ENCODE assay signal across 8 cellular contexts in genomic region chr19:42253245-42254082, GRCh38.
A peak's percentile ranks its signal among the peaks of the same experiment; 100 is the strongest.
DNase-seq lines count a peak whose midpoint lies in the region; ATAC-seq and TF ChIP-seq lines count a peak whose summit lies in the region.

No MANE protein-coding gene starts in this region.

- H3K79me2 ChIP-seq in ACC112 (ENCODE audit: control insufficient read depth, insufficient read depth, low read length, unreplicated experiment), result peaks cover 49% of the 10 kb centered on the region

- peaks cover 16% of the 10 kb centered on the region for H3K4me1 ChIP-seq in ACC112 (ENCODE audit: control insufficient read depth, insufficient read depth, low read length, unreplicated experiment)

- H3K27me3 ChIP-seq in ACC112 (ENCODE audit: insufficient read depth, low read length) (no peaks in the 10 kb centered on the region), WERI-Rb-1 (ENCODE audit: insufficient read depth, low read depth, severe bottlenecking) (no peaks in the 10 kb centered on the region)

- no peaks in the 10 kb centered on the region for H3K9me3 ChIP-seq in WERI-Rb-1 (ENCODE audit: severe bottlenecking)

- H2AFZ ChIP-seq in ACC112 (ENCODE audit: low read length, unreplicated experiment), result no peak overlapping the region

- peak; percentile 17 for ATAC-seq in GM18907 (IDR thresholded peaks at IDR 0.05; ENCODE audit: unreplicated experiment)
- ATAC-seq in HG03520 (IDR thresholded peaks at IDR 0.05; ENCODE audit: unreplicated experiment), result no peak

- no peaks in the 10 kb centered on the region for H3K36me3 ChIP-seq in ACC112 (ENCODE audit: insufficient read depth, low read length)
- peaks cover 19% of the 10 kb centered on the region for H3K36me3 ChIP-seq in WERI-Rb-1

- H3K27ac ChIP-seq in ACC112 (ENCODE audit: low read depth, low read length) (peak overlapping the region; percentile 83), WERI-Rb-1 (peak overlapping the region; percentile 85), caudate nucleus (ENCODE audit: low read depth, low read length) (peak overlapping the region; percentile 99)

- TF ChIP-seq CTCF in WERI-Rb-1 (IDR thresholded peaks at IDR 0.05; ENCODE audit: low read depth, low read length), result no peak

- H3K4me3 ChIP-seq in ACC112 (ENCODE audit: low read depth, low read length) (peak overlapping the region; percentile 96), WERI-Rb-1 (ENCODE audit: low read depth, low read length) (peak overlapping the region; percentile 96)

- DNase-seq in LoVo (ENCODE audit: low spot score), result peak; percentile 3
- peak; percentile 79 for DNase-seq in WERI-Rb-1
- DNase-seq in caudate nucleus (lab: John Stamatoyannopoulos, UW), result peak in 44 of 61 donors; percentile 19 to 77 (median 50)
- peak; percentile 57 for DNase-seq in kidney tubule cell (ENCODE audit: low spot score)
- DNase-seq in stimulated activated CD4-positive, alpha-beta T cell treated with anti-CD3 and anti-CD28 coated beads, Interleukin-1b, Interleukin-23, amount 100 ng/mL, for 4 hours (ENCODE audit: low read depth in 2 of 2), result peak; percentile 48 to 63

Comparison
In these comparisons a context has a peak if more than half of its experiments do, and no peak if none do; other contexts are left out.
1. DNase-seq: peak in every context shown above with its lines; median percentile 79 in WERI-Rb-1; 57 in kidney tubule cell; 56 in stimulated activated CD4-positive, alpha-beta T cell treated with anti-CD3 and anti-CD28 coated beads, Interleukin-1b, Interleukin-23, amount 100 ng/mL, for 4 hours; 50 in caudate nucleus; 3 in LoVo.